Comparison of ENCODE assay signal across 22 cellular contexts in the genomic region with DNA sequence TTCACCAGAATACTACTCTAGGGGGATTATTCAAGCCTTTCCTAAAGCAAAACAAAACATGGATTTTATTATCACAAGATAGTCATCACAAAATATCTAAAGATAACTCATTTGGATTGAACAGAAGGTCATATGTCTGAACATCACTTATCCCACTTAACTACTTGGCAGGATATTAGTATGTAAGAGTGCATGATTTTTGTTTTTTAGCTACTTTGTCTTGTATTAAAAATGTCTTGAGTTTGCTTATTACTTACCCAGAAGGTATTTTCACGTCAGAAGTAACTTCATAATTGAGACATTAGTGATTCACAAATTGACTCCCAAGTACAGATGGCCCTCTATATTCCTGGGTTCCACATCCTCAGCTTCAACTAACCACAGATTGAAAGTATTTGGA.
A peak's percentile ranks its signal among the peaks of the same experiment; 100 is the strongest.
DNase-seq lines count a peak whose midpoint lies in the region; ATAC-seq and TF ChIP-seq lines count a peak whose summit lies in the region.
"Had no signal": no experiment of that assay in that cellular context is flagged by ENCODE, and none has a peak within 500 bp of the region (broad histone marks: within the 10 kb centered on the region; RNA-seq: fewer than 3 reads in every experiment).

No MANE protein-coding gene starts in this region.

- H3K56ac ChIP-seq in IMR-90 (ENCODE audit: extremely low read depth, insufficient read depth, low read length): no peak overlapping the region

- H3K9ac ChIP-seq in IMR-90 (ENCODE audit: low read depth, low read length): no peak overlapping the region

- H3K14ac ChIP-seq in IMR-90 (replicated peaks; ENCODE audit: low read depth, low read length): no peak overlapping the region

- no peak overlapping the region; the same call in 1 of the 2 replicates for H4K91ac ChIP-seq in IMR-90 (ENCODE audit: insufficient read depth, low read depth, low read length)

- in situ Hi-C loops in IMR-90 (cut with MboI; ENCODE audit: low sequenced_read_pairs): no loop called here

- no peak overlapping the region for H3K4me3 ChIP-seq in IMR-90 (ENCODE audit: insufficient read depth, low read depth, low read length)
- H3K4me3 ChIP-seq in choroid plexus epithelial cell (ENCODE audit: low read depth, low read length): no peak overlapping the region
- H3K4me3 ChIP-seq in osteoblast (ENCODE audit: insufficient read depth, low read length): no peak overlapping the region

- peaks cover 3% of the 10 kb centered on the region for H3K79me2 ChIP-seq in osteoblast (ENCODE audit: insufficient read depth, low read length)

- H3K27me3 ChIP-seq in IMR-90 (ENCODE audit: control insufficient read depth, insufficient read depth, low read length) (no peaks in the 10 kb centered on the region), osteoblast (ENCODE audit: insufficient read depth, low read length) (no peaks in the 10 kb centered on the region)

- H2BK20ac ChIP-seq in IMR-90 (ENCODE audit: low read depth, low read length): no peak overlapping the region

- H3K27ac Mint-ChIP-seq in activated CD4-positive, alpha-beta T cell treated with anti-CD3 and anti-CD28 coated beads for 36 hours: no peak overlapping the region
- H3K27ac Mint-ChIP-seq: activated B cell treated with CpG ODN at 0.5 μM for 24 hours; activated naive CD4-positive, alpha-beta T cell treated with anti-CD3 and anti-CD28 coated beads, Interleukin-2, amount 50 U/mL, for 24 hours had no signal

- peaks cover 6% of the 10 kb centered on the region for H3K36me3 ChIP-seq in IMR-90 (ENCODE audit: control insufficient read depth, insufficient read depth, low read length)
- H3K36me3 ChIP-seq in osteoblast (ENCODE audit: insufficient read depth, low read length): no peaks in the 10 kb centered on the region

- no CpG with 5 or more reads among the region's 1 CpG for WGBS in IMR-90 (ENCODE audit: extremely low coverage in 2 of 2, insufficient read length in 1 of 2), 2 experiments

- TF ChIP-seq CTCF in IMR-90 (conservative IDR thresholded peaks at IDR 0.05; ENCODE audit: low read depth, low read length): no peak
- TF ChIP-seq CTCF in choroid plexus epithelial cell (conservative IDR thresholded peaks at IDR 0.05; ENCODE audit: low read depth, low read length): no peak
- no peak for TF ChIP-seq CTCF in osteoblast (IDR thresholded peaks at IDR 0.05; ENCODE audit: extremely low read depth, low read depth, low read length)

- H3K4me3 Mint-ChIP-seq in activated CD4-positive, alpha-beta T cell treated with anti-CD3 and anti-CD28 coated beads for 36 hours: no peak overlapping the region
- H3K4me3 Mint-ChIP-seq: activated B cell treated with CpG ODN at 0.5 μM for 24 hours; activated CD8-positive, alpha-beta T cell treated with anti-CD3 and anti-CD28 coated beads for 36 hours; activated naive CD4-positive, alpha-beta T cell treated with anti-CD3 and anti-CD28 coated beads, Interleukin-2, amount 50 U/mL, for 24 hours had no signal

- no peaks in the 10 kb centered on the region for H3K27me3 Mint-ChIP-seq in activated CD4-positive, alpha-beta T cell treated with anti-CD3 and anti-CD28 coated beads for 36 hours
- H3K27me3 Mint-ChIP-seq: activated B cell treated with CpG ODN at 0.5 μM for 24 hours; activated CD8-positive, alpha-beta T cell treated with anti-CD3 and anti-CD28 coated beads for 36 hours; activated naive CD4-positive, alpha-beta T cell treated with anti-CD3 and anti-CD28 coated beads, Interleukin-2, amount 50 U/mL, for 24 hours had no signal

- no peak overlapping the region for H2AK9ac ChIP-seq in IMR-90 (replicated peaks; ENCODE audit: low read depth, low read length, poor library complexity)

- H4K5ac ChIP-seq in IMR-90 (ENCODE audit: low read depth, low read length): no peak overlapping the region

- peak overlapping the region; percentile 86; the same call in 1 of the 2 replicates for H3K27ac ChIP-seq in IMR-90 (ENCODE audit: insufficient read depth, low read length)
- H3K27ac ChIP-seq in osteoblast (ENCODE audit: low read depth, low read length): peak overlapping the region; percentile 98

- ATAC-seq in IMR-90 (ENCODE audit: low read depth): peak; percentile 28
- no peak for ATAC-seq in activated CD4-positive, alpha-beta T cell treated with anti-CD3 and anti-CD28 coated beads for 36 hours
- ATAC-seq: activated CD8-positive, alpha-beta T cell treated with anti-CD3 and anti-CD28 coated beads for 36 hours; left lobe of liver had no signal

- H3K9me3 Mint-ChIP-seq in activated CD4-positive, alpha-beta T cell treated with anti-CD3 and anti-CD28 coated beads for 36 hours (ENCODE audit: low read depth): no peaks in the 10 kb centered on the region
- H3K9me3 Mint-ChIP-seq: activated B cell treated with CpG ODN at 0.5 μM for 24 hours; activated CD8-positive, alpha-beta T cell treated with anti-CD3 and anti-CD28 coated beads for 36 hours; activated naive CD4-positive, alpha-beta T cell treated with anti-CD3 and anti-CD28 coated beads, Interleukin-2, amount 50 U/mL, for 24 hours had no signal

- POLR2A ChIA-PET in IMR-90 (lab: Charles Lee; ENCODE audit: unreplicated experiment): no interaction called here
- POLR2A ChIA-PET in activated CD4-positive, alpha-beta T cell treated with anti-CD3 and anti-CD28 coated beads for 36 hours (lab: Charles Lee): no interaction called here

- peak overlapping the region; percentile 43 for H2BK5ac ChIP-seq in IMR-90 (ENCODE audit: low read depth, low read length, poor library complexity, severe bottlenecking)

- peaks cover 5% of the 10 kb centered on the region for H3K36me3 Mint-ChIP-seq in activated CD4-positive, alpha-beta T cell treated with anti-CD3 and anti-CD28 coated beads for 36 hours (ENCODE audit: low read depth)

- TF ChIP-seq POLR2A in IMR-90 (IDR thresholded peaks at IDR 0.05; ENCODE audit: low read depth, low read length): no peak

- CTCF ChIA-PET in IMR-90 (lab: Yijun Ruan, JAX): interaction anchor here (0.6 kb wide), 1 partner anchor 14 kb away, joined by 3 read pairs; no protein-coding TSS in a partner anchor
- CTCF ChIA-PET in activated CD4-positive, alpha-beta T cell treated with anti-CD3 and anti-CD28 coated beads for 36 hours (lab: Charles Lee): no interaction called here

- dilution Hi-C loops in IMR-90 (cut with HindIII; ENCODE audit: low sequenced_read_pairs, unreplicated experiment): no loop called here

- H3K18ac ChIP-seq in IMR-90 (ENCODE audit: low read depth, low read length): peak overlapping the region; percentile 46; the same call in 1 of the 2 replicates

- no TSS peak for BruUV-seq in IMR-90 (replicated peaks; lab: Mats Ljungman, UMichigan)

- H4K20me1 ChIP-seq in IMR-90 (ENCODE audit: insufficient read depth, low read length): peaks cover 3% of the 10 kb centered on the region; the same call in 1 of the 2 replicates
- no peaks in the 10 kb centered on the region for H4K20me1 ChIP-seq in osteoblast (ENCODE audit: insufficient read depth, low read length)

- H3K4me1 ChIP-seq in IMR-90 (ENCODE audit: control insufficient read depth, insufficient read depth, low read length) (peaks cover 24% of the 10 kb centered on the region), osteoblast (ENCODE audit: insufficient read depth, low read length) (peaks cover 34% of the 10 kb centered on the region)

- H2BK15ac ChIP-seq in IMR-90 (ENCODE audit: low read depth, low read length): no peak overlapping the region

- H2BK120ac ChIP-seq in IMR-90 (ENCODE audit: low read depth, low read length): peak overlapping the region; percentile 60; the same call in 1 of the 2 replicates

- DNase-seq in AG20443 (ENCODE audit: low spot score): peak; percentile 31
- peak; percentile 79 for DNase-seq in IMR-90
- DNase-seq in choroid plexus epithelial cell (ENCODE audit: low read depth): peak; percentile 60
- no peak for DNase-seq in osteoblast (ENCODE audit: insufficient read length, low spot score, missing footprints)
- no peak for DNase-seq in NCI-H1930 (lab: John Stamatoyannopoulos, UW)
- DNase-seq in T-helper 2 cell: no peak
- no peak for DNase-seq in activated CD4-positive, alpha-beta T cell treated with anti-CD3 and anti-CD28 coated beads for 36 hours
- DNase-seq in LoVo (ENCODE audit: low spot score): no peak
- DNase-seq: activated B cell treated with CpG ODN at 0.5 μM for 24 hours; activated CD8-positive, alpha-beta T cell treated with anti-CD3 and anti-CD28 coated beads for 36 hours; activated T-cell treated with anti-CD3 and anti-CD28 coated beads, Interleukin-2, amount 50 U/mL, for 48 hours; Caco-2; effector CD4-positive, alpha-beta T cell; GF-D8; Karpas-422; NCI-H2171; NCI-H69; nucleus accumbens; SHP77 treated with DMSO at 0.1 percent for 48 hours; stimulated activated naive CD4-positive, alpha-beta T cell treated with Interleukin-2 at 50 U/mL for 16 hours had no signal

- peak overlapping the region; percentile 39; the same call in 1 of the 2 replicates for H3K4ac ChIP-seq in IMR-90 (ENCODE audit: low read depth, low read length)

- peaks cover 30 to 50% of the 10 kb centered on the region in 2 experiments for H3K79me1 ChIP-seq in IMR-90 (ENCODE audit: low read depth in 1 of 2, low read length in 2 of 2)

- H2AFZ ChIP-seq in IMR-90 (replicated peaks; ENCODE audit: low read length, poor library complexity): no peak overlapping the region
- no peak overlapping the region for H2AFZ ChIP-seq in osteoblast (ENCODE audit: low read length)

- peaks cover 36% of the 10 kb centered on the region for H3K4me1 Mint-ChIP-seq in activated CD4-positive, alpha-beta T cell treated with anti-CD3 and anti-CD28 coated beads for 36 hours

- H4K8ac ChIP-seq in IMR-90 (ENCODE audit: low read depth in 2 of 2, low read length in 2 of 2): peak overlapping the region in 1 of 2 experiments; percentile 31; a peak in 1 of 4 replicates

- peak overlapping the region; percentile 22 for H3K4me2 ChIP-seq in IMR-90 (ENCODE audit: low read depth, low read length)
- peak overlapping the region; percentile 80 for H3K4me2 ChIP-seq in osteoblast (ENCODE audit: insufficient read depth, low read length)

- peaks cover 22% of the 10 kb centered on the region for H3K9me1 ChIP-seq in IMR-90 (ENCODE audit: insufficient read depth, low read length)

- intact Hi-C loops in IMR-90 (cut with micrococcal nuclease): no loop called here
- intact Hi-C loops in activated CD4-positive, alpha-beta T cell treated with anti-CD3 and anti-CD28 coated beads for 36 hours (cut with DNase I, micrococcal nuclease): loop anchor here in 1 of 2 experiments (10.0 kb wide), 1 partner anchor 111 kb away; a partner anchor contains a TSS

- no peak overlapping the region for H2AK5ac ChIP-seq in IMR-90 (ENCODE audit: low read depth, low read length)

- peak overlapping the region; percentile 45; the same call in 1 of the 2 replicates for H3K23ac ChIP-seq in IMR-90 (ENCODE audit: low read depth, low read length)

- TF ChIP-seq RAD21 in IMR-90 (IDR thresholded peaks at IDR 0.05; ENCODE audit: low read length): no peak

- no peaks in the 10 kb centered on the region for H3K9me3 ChIP-seq in IMR-90 (ENCODE audit: control insufficient read depth, insufficient read depth, low read length)
- H3K9me3 ChIP-seq in osteoblast (ENCODE audit: low read depth, low read length): no peaks in the 10 kb centered on the region
- H3K9me3 ChIP-seq: Caco-2 had no signal

TF ChIP-seq in IMR-90, 13 proteins besides CTCF, POLR2A, EP300 and RAD21 (continues in another document):
- TF ChIP-seq BHLHE40 (IDR thresholded peaks at IDR 0.05; ENCODE audit: low read depth, low read length): no peak
- no peak for TF ChIP-seq MXI1 (IDR thresholded peaks at IDR 0.05; ENCODE audit: borderline replicate concordance, low read depth, low read length)

Comparison
In these comparisons a context has a peak if more than half of its experiments do, and no peak if none do; other contexts are left out.
1. DNase-seq: peak in AG20443 (single experiment), IMR-90 (single experiment) and choroid plexus epithelial cell (single experiment); none in osteoblast (single experiment), NCI-H1930 (0 of 2), T-helper 2 cell (0 of 5), activated CD4-positive, alpha-beta T cell treated with anti-CD3 and anti-CD28 coated beads for 36 hours (single experiment) and LoVo (single experiment).